ENCODE assay signal across 29 cellular contexts in the genomic region with DNA sequence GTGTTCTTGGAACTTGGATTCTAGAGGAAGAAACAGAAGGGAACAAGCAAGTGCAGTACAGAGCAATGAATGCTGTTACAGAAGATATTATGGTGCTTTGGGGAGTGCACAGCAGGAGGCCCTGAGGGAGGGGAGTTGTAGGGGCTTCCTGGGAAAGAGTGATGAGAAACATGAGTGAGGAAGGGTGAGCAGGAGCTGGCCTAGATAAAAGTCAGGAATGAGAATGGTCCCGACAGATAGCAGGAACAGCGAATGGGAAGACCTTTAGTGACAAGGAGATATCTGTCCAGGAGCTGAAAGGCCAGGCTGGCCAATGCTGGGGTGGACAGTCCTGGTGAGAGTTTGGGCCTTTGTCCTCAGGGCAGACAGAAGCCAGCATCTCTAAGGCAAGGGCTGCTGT.
"Had no signal": no experiment of that assay in that cellular context is flagged by ENCODE, and none has a peak within 500 bp of the region (broad histone marks: within the 10 kb centered on the region; RNA-seq: fewer than 3 reads in every experiment).

No MANE protein-coding gene starts in this region.

- H3K9me3 Mint-ChIP-seq: immature natural killer cell; naive thymus-derived CD4-positive, alpha-beta T cell; nephron progenitor cell; neural progenitor cell; stimulated activated naive CD8-positive, alpha-beta T cell treated with anti-CD3 and anti-CD28 coated beads, Interleukin-15, amount 100 ng/mL, for 72 hours; type B pancreatic cell had no signal

- H3K27me3 Mint-ChIP-seq: stimulated activated naive CD8-positive, alpha-beta T cell treated with anti-CD3 and anti-CD28 coated beads, Interleukin-15, amount 100 ng/mL, for 72 hours had no signal

- H3K4me3 ChIP-seq: left lung, lower lobe of right lung, neural progenitor cell, psoas muscle, right atrium auricular region, right lobe of liver, skin epidermis, tibial nerve, uterus had no signal

- H3K27ac Mint-ChIP-seq: immature natural killer cell; mesothelial cell of epicardium; naive thymus-derived CD4-positive, alpha-beta T cell; nephron progenitor cell; neural progenitor cell; type B pancreatic cell had no signal

- H3K4me1 ChIP-seq: left lung, lower lobe of right lung, neural progenitor cell, parathyroid adenoma, psoas muscle, right atrium auricular region, right lobe of liver, tibial nerve, uterus had no signal

- H3K9ac ChIP-seq: neural progenitor cell, parathyroid adenoma had no signal

- DNase-seq: head of caudate nucleus; hippocampal formation; immature natural killer cell; kidney; left colon; left lung; lower lobe of right lung; mesendoderm; naive thymus-derived CD4-positive, alpha-beta T cell; nephron progenitor cell; occipital lobe; psoas muscle; right lobe of liver; stimulated activated CD4-positive, alpha-beta T cell treated with anti-CD3 and anti-CD28 coated beads, Interleukin-12 subunit alpha, Interleukin-12 subunit beta, amount 100 ng/mL, for 4 hours; stimulated activated CD4-positive, alpha-beta T cell treated with anti-CD3 and anti-CD28 coated beads, Interleukin-15, amount 100 ng/mL, for 24 hours; stimulated activated CD4-positive, alpha-beta T cell treated with anti-CD3 and anti-CD28 coated beads, Interleukin-2, amount 100 ng/mL, for 24 hours; stimulated activated CD4-positive, alpha-beta T cell treated with anti-CD3 and anti-CD28 coated beads, Interleukin-4, amount 100 ng/mL, for 1 hour; stimulated activated naive CD4-positive, alpha-beta T cell treated with Interleukin-2 at 50 U/mL for 16 hours; stimulated activated naive CD8-positive, alpha-beta T cell treated with anti-CD3 and anti-CD28 coated beads, Interleukin-15, amount 100 ng/mL, for 72 hours; substantia nigra; uterus had no signal

- H3K4me1 Mint-ChIP-seq: immature natural killer cell; mesothelial cell of epicardium; naive thymus-derived CD4-positive, alpha-beta T cell; neural progenitor cell; stimulated activated naive CD8-positive, alpha-beta T cell treated with anti-CD3 and anti-CD28 coated beads, Interleukin-15, amount 100 ng/mL, for 72 hours had no signal

- H3K27me3 ChIP-seq: left lung, neural progenitor cell, neutrophil, right atrium auricular region, right lobe of liver, tibial nerve, uterus had no signal

- H3K36me3 ChIP-seq: left lung, lower lobe of right lung, neural progenitor cell, neutrophil, right atrium auricular region, right lobe of liver, tibial nerve, uterus had no signal

- H3K4me3 Mint-ChIP-seq: immature natural killer cell; mesothelial cell of epicardium; naive thymus-derived CD4-positive, alpha-beta T cell; nephron progenitor cell; neural progenitor cell; stimulated activated naive CD8-positive, alpha-beta T cell treated with anti-CD3 and anti-CD28 coated beads, Interleukin-15, amount 100 ng/mL, for 72 hours; type B pancreatic cell had no signal

- H3K36me3 Mint-ChIP-seq: mesothelial cell of epicardium, neural progenitor cell, type B pancreatic cell had no signal

- H3K27ac ChIP-seq: left lung, lower lobe of right lung, neural progenitor cell, neutrophil, parathyroid adenoma, psoas muscle, right atrium auricular region, right lobe of liver, skin epidermis, tibial nerve, uterus had no signal

- ATAC-seq: left colon; left lung; lower lobe of right lung; naive thymus-derived CD4-positive, alpha-beta T cell; psoas muscle; right lobe of liver had no signal
